19 cellular contexts compared by ENCODE assay signal in genomic region chr1:94856004-94856403, GRCh38. TPM values are rescaled to one million over a fixed set of nuclear protein-coding genes. Genes with fewer than 3 reads are reported as not detected.
A peak's percentile ranks its signal among the peaks of the same experiment; 100 is the strongest.
DNase-seq lines count a peak whose midpoint lies in the region; ATAC-seq, FAIRE-seq and TF ChIP-seq lines count a peak whose summit lies in the region.
"Had no signal": no experiment of that assay in that cellular context is flagged by ENCODE, and none has a peak within 500 bp of the region (broad histone marks: within the 10 kb centered on the region; RNA-seq: fewer than 3 reads in every experiment).

No MANE protein-coding gene starts in this region.

- no peak overlapping the region for H3K4me3 ChIP-seq in A549
- no peak overlapping the region for H3K4me3 ChIP-seq in RWPE2 (ENCODE audit: severe bottlenecking)
- H3K4me3 ChIP-seq in small intestine (ENCODE audit: low read depth in 1 of 2, low read length in 2 of 2): peak overlapping the region in 1 of 2 donors; percentile 0
- no peak overlapping the region for H3K4me3 ChIP-seq in ovary

- no peak for TF ChIP-seq EP300 in A549 (IDR thresholded peaks at IDR 0.05)
- TF ChIP-seq EP300 in ovary (IDR thresholded peaks at IDR 0.05): no peak

- no peak overlapping the region for H3K4me2 ChIP-seq in A549

- no peak for ATAC-seq in A549
- no peak for ATAC-seq in RWPE2 (ENCODE audit: low read depth)
- ATAC-seq in left colon: peak; percentile 70

- FAIRE-seq in A549 (lab: Jason Lieb, UNC): no peak
- FAIRE-seq in small intestine (lab: Jason Lieb, UNC): no peak
- FAIRE-seq: D721Med had no signal

- POLR2A ChIA-PET in A549 (lab: Yijun Ruan, JAX): interaction anchor here (2.2 kb wide), 1 partner anchor 71 kb away, joined by 7 read pairs; the partner anchor contains the start of gene CNN3

- 93% methylated on average over 5 of the region's 5 CpGs for WGBS in A549 (ENCODE audit: missing lambda C conversion rate)
- 16 to 71% (median 33%) methylated on average over 5 of the region's 5 CpGs for WGBS in small intestine, 3 donors
- WGBS in ovary, 3 donors: 94 to 95% (median 94%) methylated on average over 5 of the region's 5 CpGs

- peak overlapping the region; percentile 19 to 89; a peak in 3 of 6 replicates for H3K27ac ChIP-seq in A549
- H3K27ac ChIP-seq in RWPE2 (ENCODE audit: poor library complexity, severe bottlenecking): peak overlapping the region; percentile 86
- no peak overlapping the region for H3K27ac ChIP-seq in small intestine (ENCODE audit: low read depth in 1 of 2, low read length in 1 of 2)
- H3K27ac ChIP-seq in ovary: no peak overlapping the region
- H3K27ac ChIP-seq: C4-2B had no signal

- no peaks in the 10 kb centered on the region for H3K27me3 ChIP-seq in RWPE2 (ENCODE audit: insufficient read depth, poor library complexity, severe bottlenecking)
- H3K27me3 ChIP-seq in small intestine (ENCODE audit: control insufficient read depth in 2 of 2, insufficient read depth in 2 of 2, low read length in 2 of 2): no peaks in the 10 kb centered on the region
- H3K27me3 ChIP-seq in ovary: no peaks in the 10 kb centered on the region

- peaks cover 17% of the 10 kb centered on the region for H3K4me1 ChIP-seq in A549
- H3K4me1 ChIP-seq in RWPE2 (ENCODE audit: insufficient read depth, poor library complexity, severe bottlenecking): peaks cover 16% of the 10 kb centered on the region
- peaks cover 2 to 5% of the 10 kb centered on the region in 2 donors for H3K4me1 ChIP-seq in small intestine (ENCODE audit: control insufficient read depth in 2 of 2, insufficient read depth in 1 of 2, low read depth in 1 of 2, low read length in 1 of 2)
- peaks cover 6% of the 10 kb centered on the region for H3K4me1 ChIP-seq in ovary (ENCODE audit: insufficient read depth)

- H3K36me3 ChIP-seq in RWPE2 (ENCODE audit: low read depth) (no peaks in the 10 kb centered on the region), small intestine (ENCODE audit: control insufficient read depth in 2 of 2, insufficient read depth in 2 of 2, low read length in 2 of 2) (peaks cover 0 to 3% of the 10 kb centered on the region in 2 donors), ovary (no peaks in the 10 kb centered on the region)

- TF ChIP-seq RAD21 in A549 (conservative IDR thresholded peaks at IDR 0.05 in 1 of 2, IDR thresholded peaks at IDR 0.05 in 1 of 2): no peak

- no peaks in the 10 kb centered on the region for H3K9me3 ChIP-seq in A549
- H3K9me3 ChIP-seq in RWPE2 (ENCODE audit: severe bottlenecking): no peaks in the 10 kb centered on the region
- H3K9me3 ChIP-seq in small intestine (ENCODE audit: control insufficient read depth, low read depth): no peaks in the 10 kb centered on the region
- H3K9me3 ChIP-seq in ovary: no peaks in the 10 kb centered on the region

- CTCF ChIA-PET in A549 (lab: Yijun Ruan, JAX): interaction anchor here (1.3 to 9.6 kb wide), 9 partner anchors 8 to 191 kb away, joined by 3 to 149 read pairs (median 23); no protein-coding TSS in a partner anchor

- TF ChIP-seq CTCF in A549 (IDR thresholded peaks at IDR 0.05) (no peak), RWPE2 (IDR thresholded peaks at IDR 0.05; ENCODE audit: poor library complexity, severe bottlenecking) (no peak), ovary (IDR thresholded peaks at IDR 0.05) (no peak)

- no peak for DNase-seq in A549 (ENCODE audit: low read depth in 1 of 2, low spot score in 1 of 2)
- no peak for DNase-seq in RWPE2 (ENCODE audit: low spot score)
- no peak for DNase-seq in left colon
- peak; percentile 55 for DNase-seq in small intestine
- no peak for DNase-seq in medulla oblongata (ENCODE audit: extremely low spot score)
- no peak for DNase-seq in activated CD4-positive, alpha-beta T cell treated with anti-CD3 and anti-CD28 coated beads for 48 hours
- DNase-seq in D341Med (ENCODE audit: low spot score): no peak
- DNase-seq in ovary: no peak
- DNase-seq: DMS53, Kasumi-1, NCI-H1694 treated with DMSO at 0.1 percent for 48 hours, NCI-H2081 treated with DMSO at 0.1 percent for 48 hours, NCI-H446, NCI-H526, OCI-M1, SHP77 had no signal

- intact Hi-C loops in left colon (cut with DNase I, micrococcal nuclease): no loop called here
- intact Hi-C loops in ovary (cut with DNase I): loop anchor here in 1 of 4 donors (10.0 kb wide), 1 partner anchor 379 kb away; the partner anchor contains the start of gene RWDD3

- no peak for TF ChIP-seq POLR2A in A549 (IDR thresholded peaks at IDR 0.05; ENCODE audit: low read length)
- TF ChIP-seq POLR2A in ovary (IDR thresholded peaks at IDR 0.05): no peak

TF ChIP-seq in A549, 52 proteins besides CTCF, POLR2A, EP300 and RAD21:
- no peak for TF ChIP-seq ESRRA (IDR thresholded peaks at IDR 0.05; ENCODE audit: borderline replicate concordance, low read length)
- TF ChIP-seq HOXB5 (CRISPR knock-in tag; IDR thresholded peaks at IDR 0.05): no peak
- TF ChIP-seq TP53 (CRISPR knock-in tag; IDR thresholded peaks at IDR 0.05): no peak

RNA-seq across cellular contexts. Expression of gene SLC44A3, which starts 35.8 kb away (rescaled TPM):
- 5.4 and 6.5 TPM in 2 replicates for polyA plus RNA-seq in A549 (2011; rRNA removed)
- polyA plus RNA-seq in A549 (2012; cell fraction: cytosol; rRNA removed): 1.1 and 1.5 TPM in 2 replicates
- polyA plus RNA-seq in A549 (2012; cell fraction: nucleus; rRNA removed): 0.58 and 0.87 TPM in 2 replicates
- polyA plus RNA-seq in A549 (2017; fragmentation: RNase III; extraction: RNeasy Plus Mini Kit Qiagen cat#74134 plus additional on column Dnase treatment): 1.9 to 2.3 TPM (median 2.2 TPM) in 3 replicates
- 4.5 TPM in 2 replicates for polyA minus RNA-seq in A549 (2011; rRNA and poly(A)+ RNA removed)
- 10 to 100 TPM; 72.1 to 95.5 TPM for total RNA-seq in left colon
- 10 to 100 TPM in 2 of 3 donors, 1 to 10 TPM in 1; 9.5 to 28.3 (median 10.7) TPM for polyA plus RNA-seq in small intestine
- total RNA-seq in ovary: 1 to 10 TPM; 1.1 to 6.4 (median 3.3) TPM
- polyA plus RNA-seq in ovary: 10 to 100 TPM in 1 of 2 donors, 1 to 10 TPM in 1; 1.4 to 31.3 TPM
- total RNA-seq: A172 had no signal

Comparison
In these comparisons a context has a peak if more than half of its experiments do, and no peak if none do; other contexts are left out.
1. H3K27ac ChIP-seq: peak in A549 (2 of 2) and RWPE2 (single experiment); none in small intestine (0 of 2) and ovary (0 of 2).